20 cellular contexts compared by ENCODE assay signal in the genomic region with DNA sequence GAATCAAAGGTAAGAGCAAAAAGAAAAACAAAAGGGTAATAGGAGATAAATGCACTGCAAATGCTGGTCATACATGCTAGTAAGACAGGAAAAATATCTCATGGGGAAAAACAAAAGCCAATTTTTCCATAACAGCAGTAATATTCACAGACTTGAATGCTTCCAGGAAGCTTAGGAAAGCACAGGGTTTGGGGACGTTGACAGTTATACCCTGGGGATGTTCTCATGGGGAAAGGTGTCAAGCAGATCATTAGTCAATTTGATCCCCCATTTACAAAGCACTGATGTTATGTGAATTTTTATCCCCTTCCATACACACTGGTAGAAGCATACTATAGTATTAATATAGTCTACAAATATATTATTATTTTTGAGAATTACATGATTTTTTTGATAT.
DNase-seq lines count a peak whose midpoint lies in the region; ATAC-seq, FAIRE-seq and TF ChIP-seq lines count a peak whose summit lies in the region.
"Had no signal": no experiment of that assay in that cellular context is flagged by ENCODE, and none has a peak within 500 bp of the region (broad histone marks: within the 10 kb centered on the region; RNA-seq: fewer than 3 reads in every experiment).

No MANE protein-coding gene starts in this region.

- TF ChIP-seq CTCF in GM12878 (IDR thresholded peaks at IDR 0.05 in 2 of 3, conservative IDR thresholded peaks at IDR 0.05 in 1 of 3; ENCODE audit: control insufficient read depth in 2 of 3, extremely low read depth in 1 of 3, insufficient read depth in 1 of 3, low read depth in 3 of 3, low read length in 3 of 3): no peak
- TF ChIP-seq CTCF in nephron (IDR thresholded peaks at IDR 0.05; ENCODE audit: unreplicated experiment in 3 of 3): no peak
- no peak for TF ChIP-seq CTCF in psoas muscle (IDR thresholded peaks at IDR 0.05)

- ATAC-seq in GM12878: no peak
- ATAC-seq in stimulated activated naive B cell treated with anti-CD40 and anti-IgM and Interleukin-4, amounts not matched to agents 10 μg/mL and 1 μg/mL and 100 μg/mL, for 72 hours (replicated peaks): no peak
- no peak for ATAC-seq in SK-N-SH treated with all-trans-retinoic acid at 6 μM for 48 hours
- no peak for ATAC-seq in psoas muscle
- no peak for ATAC-seq in GM19455 (IDR thresholded peaks at IDR 0.05; ENCODE audit: unreplicated experiment)
- ATAC-seq: A549; CD8-positive, alpha-beta T cell; K562 had no signal

- no peak overlapping the region for H3K4me3 Mint-ChIP-seq in nephron
- peak overlapping the region; percentile 44 to 74 for H3K4me3 Mint-ChIP-seq in stimulated activated naive B cell treated with anti-CD40 and anti-IgM and Interleukin-4, amounts not matched to agents 10 μg/mL and 1 μg/mL and 100 μg/mL, for 72 hours
- H3K4me3 Mint-ChIP-seq: CD8-positive, alpha-beta T cell; H9 had no signal

- no peak for FAIRE-seq in GM12878 (lab: Jason Lieb, UNC)
- FAIRE-seq: A549, H1, HTR-8/SVneo had no signal

- peak; percentile 6 for DNase-seq in NCI-H82 (lab: John Stamatoyannopoulos, UW)
- no peak for DNase-seq in NCI-H82 treated with DMSO at 0.1 percent for 48 hours (lab: John Stamatoyannopoulos, UW; ENCODE audit: unreplicated experiment)
- DNase-seq in GM12878 (ENCODE audit: low read depth, low spot score): no peak
- no peak for DNase-seq in stimulated activated naive B cell treated with anti-CD40 and anti-IgM and Interleukin-4, amounts not matched to agents 10 μg/mL and 1 μg/mL and 100 μg/mL, for 72 hours
- no peak for DNase-seq in psoas muscle
- DNase-seq: AML-193; Calu3; CD8-positive, alpha-beta T cell; DMS79 treated with DMSO at 0.1 percent for 48 hours; GF-D8; H9; IMR-90 had no signal

- H3K9me3 ChIP-seq in GM12878 (replicated peaks; ENCODE audit: control insufficient read depth, insufficient read depth, low read length) (no peaks in the 10 kb centered on the region; the same call in 2 of the 3 replicates), psoas muscle (no peaks in the 10 kb centered on the region)
- H3K9me3 ChIP-seq: A549 had no signal

- H3K27ac ChIP-seq in GM12878 (ENCODE audit: control insufficient read depth, insufficient read depth) (peak overlapping the region; percentile 74), psoas muscle (no peak overlapping the region)
- H3K27ac ChIP-seq: 22Rv1, A549 had no signal

- H4K20me1 ChIP-seq in GM12878 (ENCODE audit: control insufficient read depth, insufficient read depth): no peaks in the 10 kb centered on the region

- H3K27ac Mint-ChIP-seq in nephron: peak overlapping the region in 2 of 3 experiments; percentile 12 to 55
- H3K27ac Mint-ChIP-seq in stimulated activated naive B cell treated with anti-CD40 and anti-IgM and Interleukin-4, amounts not matched to agents 10 μg/mL and 1 μg/mL and 100 μg/mL, for 72 hours: peak overlapping the region; percentile 90
- H3K27ac Mint-ChIP-seq: CD8-positive, alpha-beta T cell; H9 had no signal

- peaks cover 4% of the 10 kb centered on the region for H3K4me1 Mint-ChIP-seq in nephron
- peaks cover 22 to 53% of the 10 kb centered on the region in 2 donors for H3K4me1 Mint-ChIP-seq in stimulated activated naive B cell treated with anti-CD40 and anti-IgM and Interleukin-4, amounts not matched to agents 10 μg/mL and 1 μg/mL and 100 μg/mL, for 72 hours

- in situ Hi-C loops in GM12878 (cut with MboI): no loop called here

- H3K4me3 ChIP-seq in GM12878 (no peak overlapping the region), psoas muscle (no peak overlapping the region)
- H3K4me3 ChIP-seq: A549, K562 had no signal

- RAD21 ChIA-PET in GM12878 (lab: Charles Lee; ENCODE audit: unreplicated experiment): interaction anchor here (0.5 to 1.8 kb wide), 8 partner anchors 9 to 263 kb away, joined by 3 to 8 read pairs (median 4); no protein-coding TSS in a partner anchor

- BruUV-seq in GM12878 (replicated peaks; lab: Mats Ljungman, UMichigan): no TSS peak

- no peaks in the 10 kb centered on the region for H3K79me2 ChIP-seq in GM12878 (ENCODE audit: control insufficient read depth, insufficient read depth, low read length)

- TF ChIP-seq POLR2A in GM12878 (IDR thresholded peaks at IDR 0.05; ENCODE audit: low read depth, low read length): no peak

- TF ChIP-seq RAD21 in GM12878 (IDR thresholded peaks at IDR 0.05; ENCODE audit: insufficient read depth, low read depth, low read length): no peak

- no peak overlapping the region for H3K9ac ChIP-seq in GM12878 (ENCODE audit: control insufficient read depth, insufficient read depth, low read length)

- H3K27me3 ChIP-seq in GM12878 (replicated peaks in 1 of 2; ENCODE audit: control insufficient read depth in 2 of 2, insufficient read depth in 2 of 2, low read length in 1 of 2): no peaks in the 10 kb centered on the region
- no peaks in the 10 kb centered on the region for H3K27me3 ChIP-seq in psoas muscle (ENCODE audit: insufficient read depth in 3 of 3, low read length in 2 of 3)

- H3K36me3 ChIP-seq in GM12878 (ENCODE audit: control insufficient read depth in 2 of 2, insufficient read depth in 2 of 2, low read length in 1 of 2) (no peaks in the 10 kb centered on the region), psoas muscle (ENCODE audit: insufficient read depth in 1 of 2, low read depth in 1 of 2) (no peaks in the 10 kb centered on the region)

- H3K9me3 Mint-ChIP-seq in nephron: no peaks in the 10 kb centered on the region
- H3K9me3 Mint-ChIP-seq in stimulated activated naive B cell treated with anti-CD40 and anti-IgM and Interleukin-4, amounts not matched to agents 10 μg/mL and 1 μg/mL and 100 μg/mL, for 72 hours: no peaks in the 10 kb centered on the region

- 0 out of 2 replicates have a peak overlapping the region, but pooled peaks have one; percentile 17 for H3K4me2 ChIP-seq in GM12878 (ENCODE audit: control insufficient read depth, insufficient read depth)
- H3K4me2 ChIP-seq: A549 had no signal

- no peaks in the 10 kb centered on the region for H3K36me3 Mint-ChIP-seq in nephron (ENCODE audit: low read depth)
- H3K36me3 Mint-ChIP-seq in stimulated activated naive B cell treated with anti-CD40 and anti-IgM and Interleukin-4, amounts not matched to agents 10 μg/mL and 1 μg/mL and 100 μg/mL, for 72 hours: no peaks in the 10 kb centered on the region
- H3K36me3 Mint-ChIP-seq: CD8-positive, alpha-beta T cell had no signal

- intact Hi-C loops in GM12878 (cut with micrococcal nuclease; ENCODE audit: unreplicated experiment): loop anchor here (5.0 kb wide), 2 partner anchors 135 to 1070 kb away; no protein-coding TSS in a partner anchor
- intact Hi-C loops in psoas muscle (cut with DNase I): no loop called here

- H2AFZ ChIP-seq in GM12878 (ENCODE audit: control insufficient read depth, low read depth, low read length): no peak overlapping the region

- peaks cover 49% of the 10 kb centered on the region for H3K4me1 ChIP-seq in GM12878 (ENCODE audit: control insufficient read depth, insufficient read depth, low read length)
- H3K4me1 ChIP-seq in psoas muscle: no peaks in the 10 kb centered on the region
- H3K4me1 ChIP-seq: A549 had no signal

- H3K27me3 Mint-ChIP-seq in nephron (ENCODE audit: low read depth): peaks cover 3% of the 10 kb centered on the region
- no peaks in the 10 kb centered on the region for H3K27me3 Mint-ChIP-seq in stimulated activated naive B cell treated with anti-CD40 and anti-IgM and Interleukin-4, amounts not matched to agents 10 μg/mL and 1 μg/mL and 100 μg/mL, for 72 hours

- CTCF ChIA-PET in GM12878 (lab: Yijun Ruan, JAX): interaction anchor here (0.6 to 2.9 kb wide), 9 partner anchors 10 to 1410 kb away, joined by 3 to 13 read pairs (median 4); no protein-coding TSS in a partner anchor

- POLR2A ChIA-PET in GM12878 (lab: Charles Lee): interaction anchor here (0.6 to 2.5 kb wide), 3 partner anchors 12 to 95 kb away, joined by 3 to 11 read pairs (median 3); no protein-coding TSS in a partner anchor

- SMC1A ChIA-PET in GM12878 (lab: Charles Lee; ENCODE audit: uncharacterized antibody, unreplicated experiment): interaction anchor here (0.8 to 4.4 kb wide), 20 partner anchors 11 to 512 kb away, joined by 3 to 27 read pairs (median 4); no protein-coding TSS in a partner anchor

- 47% methylated on average over 1 of the region's 1 CpG for WGBS in GM12878 (ENCODE audit: insufficient coverage, insufficient replicate concordance, low lambda C conversion rate, missing lambda C conversion rate)
- 7 to 19% (median 13%) methylated on average over 1 of the region's 1 CpG for WGBS in psoas muscle, 3 donors

- no peak; a peak in 1 of 4 replicates for TF ChIP-seq EP300 in GM12878 (IDR thresholded peaks at IDR 0.05; ENCODE audit: borderline replicate concordance in 1 of 2, control insufficient read depth in 1 of 2, low read depth in 2 of 2, low read length in 2 of 2)

TF ChIP-seq in GM12878, 131 proteins besides CTCF, POLR2A, EP300 and RAD21:
- TF ChIP-seq BACH1 (IDR thresholded peaks at IDR 0.05; ENCODE audit: borderline replicate concordance): no peak
- peak; percentile 73 for TF ChIP-seq MEF2B (IDR thresholded peaks at IDR 0.05; ENCODE audit: partially characterized antibody, poor library complexity, severe bottlenecking)
- TF ChIP-seq PML (IDR thresholded peaks at IDR 0.05; ENCODE audit: low read length): no peak
- peak in 1 of 2 experiments; percentile 7; a peak in 1 of 4 replicates for TF ChIP-seq IKZF2 (IDR thresholded peaks at IDR 0.05)

TF ChIP-seq in SK-N-SH treated with all-trans-retinoic acid at 6 μM for 48 hours, 23 proteins besides CTCF, POLR2A, EP300 and RAD21:
- TF ChIP-seq, protein P1, sequence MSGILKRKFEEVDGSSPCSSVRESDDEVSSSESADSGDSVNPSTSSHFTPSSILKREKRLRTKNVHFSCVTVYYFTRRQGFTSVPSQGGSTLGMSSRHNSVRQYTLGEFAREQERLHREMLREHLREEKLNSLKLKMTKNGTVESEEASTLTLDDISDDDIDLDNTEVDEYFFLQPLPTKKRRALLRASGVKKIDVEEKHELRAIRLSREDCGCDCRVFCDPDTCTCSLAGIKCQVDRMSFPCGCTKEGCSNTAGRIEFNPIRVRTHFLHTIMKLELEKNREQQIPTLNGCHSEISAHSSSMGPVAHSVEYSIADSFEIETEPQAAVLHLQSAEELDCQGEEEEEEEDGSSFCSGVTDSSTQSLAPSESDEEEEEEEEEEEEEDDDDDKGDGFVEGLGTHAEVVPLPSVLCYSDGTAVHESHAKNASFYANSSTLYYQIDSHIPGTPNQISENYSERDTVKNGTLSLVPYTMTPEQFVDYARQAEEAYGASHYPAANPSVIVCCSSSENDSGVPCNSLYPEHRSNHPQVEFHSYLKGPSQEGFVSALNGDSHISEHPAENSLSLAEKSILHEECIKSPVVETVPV (CRISPR knock-in tag; IDR thresholded peaks at IDR 0.05): no peak
- TF ChIP-seq CSDC2 (CRISPR knock-in tag; IDR thresholded peaks at IDR 0.05): no peak
- TF ChIP-seq ZFP30 (CRISPR knock-in tag; IDR thresholded peaks at IDR 0.05): no peak
- no peak for TF ChIP-seq ZC3H10 (CRISPR knock-in tag; IDR thresholded peaks at IDR 0.05)

Comparison
In these comparisons a context has a peak if more than half of its experiments do, and no peak if none do; other contexts are left out.
1. H3K4me3 Mint-ChIP-seq: peak in stimulated activated naive B cell treated with anti-CD40 and anti-IgM and Interleukin-4, amounts not matched to agents 10 μg/mL and 1 μg/mL and 100 μg/mL, for 72 hours (2 of 2); none in nephron (0 of 3).